ENCODE assay signal across 8 cellular contexts in the genomic region with DNA sequence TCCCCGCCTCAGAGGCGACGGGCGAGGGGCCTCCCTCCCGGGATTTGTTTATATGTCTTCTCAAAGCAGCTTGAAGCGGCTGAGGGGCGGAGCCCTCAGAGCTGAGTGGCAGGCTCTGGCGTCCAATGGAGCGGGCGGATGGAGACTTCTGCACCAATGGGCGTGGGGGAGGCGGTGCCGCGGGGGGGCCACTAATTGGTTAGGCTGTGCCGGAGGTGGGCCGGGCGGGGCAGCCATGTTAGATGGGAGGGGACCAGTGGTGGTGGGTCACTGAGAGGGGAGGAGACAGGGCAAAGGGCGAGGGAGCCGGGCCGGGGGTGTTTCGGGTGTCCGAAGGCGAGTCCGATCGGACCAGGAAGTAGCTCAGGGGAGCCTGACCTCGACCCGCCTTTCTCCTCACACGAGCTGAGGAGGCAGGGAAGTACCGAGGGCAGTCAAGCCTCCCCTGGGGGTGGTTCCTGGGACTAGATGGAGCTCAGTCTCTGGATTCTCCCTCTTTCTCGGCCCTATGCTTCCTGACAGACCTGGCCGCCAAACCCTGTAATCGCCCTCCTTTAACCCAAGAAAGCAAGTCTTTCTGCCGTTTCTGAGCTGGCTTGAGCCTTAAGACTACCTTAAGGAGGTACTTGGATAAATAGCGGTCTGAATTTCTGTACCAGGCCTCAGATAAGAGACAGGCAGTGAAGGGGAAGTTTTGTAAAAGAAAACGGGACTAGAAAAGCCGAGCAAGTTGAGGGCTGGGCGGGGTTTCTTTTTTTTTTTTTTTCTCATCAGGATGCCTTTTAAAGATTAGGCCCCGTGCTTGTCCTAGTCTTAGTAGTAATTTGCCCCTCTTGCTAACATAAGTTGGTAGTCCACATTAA. TPM values are rescaled to one million over a fixed set of nuclear protein-coding genes. Genes with fewer than 3 reads are reported as not detected.
DNase-seq lines count a peak whose midpoint lies in the region; ATAC-seq and TF ChIP-seq lines count a peak whose summit lies in the region.

No MANE protein-coding gene starts in this region.

- POLR2A ChIA-PET in activated naive CD8-positive, alpha-beta T cell treated with anti-CD3 and anti-CD28 coated beads, Interleukin-2, amount 10 ng/mL, durations not matched to agents 7 days and 5 days (lab: Charles Lee), result interaction anchor here (0.6 to 1.7 kb wide), 12 partner anchors 8 to 275 kb away, joined by 3 to 35 read pairs (median 6); a partner anchor contains a TSS

- WGBS in ovary, 3 donors, result 0 to 1% (median 0%) methylated on average over 36 to 38 of the region's 38 CpGs
- 1% methylated on average over 32 of the region's 38 CpGs for WGBS in thyroid gland, 2 donors

- no peaks in the 10 kb centered on the region for H3K27me3 Mint-ChIP-seq in activated naive CD8-positive, alpha-beta T cell treated with anti-CD3 and anti-CD28 coated beads, Interleukin-2, amount 10 ng/mL, durations not matched to agents 7 days and 5 days

- H3K27me3 ChIP-seq in ovary, result no peaks in the 10 kb centered on the region
- H3K27me3 ChIP-seq in thyroid gland, result no peaks in the 10 kb centered on the region

- TF ChIP-seq POLR2A in ovary (IDR thresholded peaks at IDR 0.05) (no peak), thyroid gland (IDR thresholded peaks at IDR 0.05) (peak in 1 of 2 donors; percentile 59)

- H3K27ac ChIP-seq in ovary, result peak overlapping the region; percentile 99 to 100
- H3K27ac ChIP-seq in thyroid gland, result peak overlapping the region; percentile 99

- ATAC-seq in HG02678 (IDR thresholded peaks at IDR 0.05; ENCODE audit: unreplicated experiment) (peak; percentile 75), Right ventricle myocardium inferior (peak; percentile 97)
- ATAC-seq in activated naive CD8-positive, alpha-beta T cell treated with anti-CD3 and anti-CD28 coated beads, Interleukin-2, amount 10 ng/mL, durations not matched to agents 7 days and 5 days (ENCODE audit: low read depth), result peak; percentile 86

- no peaks in the 10 kb centered on the region for H3K36me3 Mint-ChIP-seq in activated naive CD8-positive, alpha-beta T cell treated with anti-CD3 and anti-CD28 coated beads, Interleukin-2, amount 10 ng/mL, durations not matched to agents 7 days and 5 days

- peaks cover 40% of the 10 kb centered on the region for H3K4me1 Mint-ChIP-seq in activated naive CD8-positive, alpha-beta T cell treated with anti-CD3 and anti-CD28 coated beads, Interleukin-2, amount 10 ng/mL, durations not matched to agents 7 days and 5 days

- DNase-seq in GM12864 (ENCODE audit: low read depth) (peak; percentile 94), NCI-H1105 treated with DMSO at 0.1 percent for 48 hours (lab: John Stamatoyannopoulos, UW) (peak; percentile 83), SKM-1 treated with dmso at 0.1 percent for 144 hours (lab: John Stamatoyannopoulos, UW; ENCODE audit: unreplicated experiment) (peak; percentile 96), Right ventricle myocardium inferior (ENCODE audit: missing footprints) (peak; percentile 99), ovary (peak; percentile 98 to 99 (median 99)), thyroid gland (peak; percentile 100)
- DNase-seq in activated naive CD8-positive, alpha-beta T cell treated with anti-CD3 and anti-CD28 coated beads, Interleukin-2, amount 10 ng/mL, durations not matched to agents 7 days and 5 days, result peak; percentile 98

- no peaks in the 10 kb centered on the region for H3K4me1 ChIP-seq in ovary (ENCODE audit: insufficient read depth)
- peaks cover 11 to 13% of the 10 kb centered on the region in 2 donors for H3K4me1 ChIP-seq in thyroid gland

- H3K4me3 ChIP-seq in GM12864 (ENCODE audit: low read depth, low read length), result peak overlapping the region; percentile 72
- peak overlapping the region; percentile 98 for H3K4me3 ChIP-seq in ovary
- peak overlapping the region; percentile 51 to 100 (median 99) for H3K4me3 ChIP-seq in thyroid gland (replicated peaks in 1 of 3)

- intact Hi-C loops in Right ventricle myocardium inferior (cut with DNase I) (no loop called here), ovary (cut with DNase I) (loop anchor here in 2 of 4 donors (5.0 to 10.0 kb wide), 3 partner anchors 72 to 332 kb away; a partner anchor contains a TSS), thyroid gland (cut with DNase I) (loop anchor here (5.0 kb wide), 1 partner anchor 75 kb away; a partner anchor contains a TSS)

- no peaks in the 10 kb centered on the region for H3K9me3 Mint-ChIP-seq in activated naive CD8-positive, alpha-beta T cell treated with anti-CD3 and anti-CD28 coated beads, Interleukin-2, amount 10 ng/mL, durations not matched to agents 7 days and 5 days

- H3K36me3 ChIP-seq in ovary (no peaks in the 10 kb centered on the region), thyroid gland (no peaks in the 10 kb centered on the region)

- no peak for TF ChIP-seq CTCF in GM12864 (IDR thresholded peaks at IDR 0.05; ENCODE audit: low read depth, low read length, missing control alignments)
- TF ChIP-seq CTCF in ovary (IDR thresholded peaks at IDR 0.05), result no peak
- peak in 3 of 6 experiments; percentile 16 to 25 (median 16) for TF ChIP-seq CTCF in thyroid gland (IDR thresholded peaks at IDR 0.05)

- H3K9me3 ChIP-seq in ovary (no peaks in the 10 kb centered on the region), thyroid gland (no peaks in the 10 kb centered on the region)

- H3K4me3 Mint-ChIP-seq in activated naive CD8-positive, alpha-beta T cell treated with anti-CD3 and anti-CD28 coated beads, Interleukin-2, amount 10 ng/mL, durations not matched to agents 7 days and 5 days, result peak overlapping the region; percentile 96

- H3K27ac Mint-ChIP-seq in activated naive CD8-positive, alpha-beta T cell treated with anti-CD3 and anti-CD28 coated beads, Interleukin-2, amount 10 ng/mL, durations not matched to agents 7 days and 5 days, result peak overlapping the region; percentile 97

- TF ChIP-seq EP300 in ovary (IDR thresholded peaks at IDR 0.05), result no peak

RNA-seq across cellular contexts. Expression of a gene that starts 1.1 kb away (rescaled TPM):
- total RNA-seq in activated naive CD8-positive, alpha-beta T cell treated with anti-CD3 and anti-CD28 coated beads, Interleukin-2, amount 10 ng/mL, durations not matched to agents 7 days and 5 days, result 10 to 100 TPM; 39.3 to 40.4 TPM
- total RNA-seq in Right ventricle myocardium inferior (23.9 TPM), ovary (10 to 100 TPM; 25.2 to 45.9 (median 33.4) TPM), thyroid gland (100 to 1,000 TPM in 1 of 4 donors, 10 to 100 TPM in 3; 47.7 to 125 (median 77.3) TPM)
- 10 to 100 TPM; 12.3 to 15.6 TPM for polyA plus RNA-seq in ovary

Comparison
In these comparisons a context has a peak if more than half of its experiments do, and no peak if none do; other contexts are left out.
1. Peak in every context shown above with its lines: DNase-seq, ATAC-seq, H3K4me3 ChIP-seq and H3K27ac ChIP-seq.